Comparison of ENCODE assay signal across 10 cellular contexts in genomic region chr12:114692558-114693531, GRCh38. TPM values are rescaled to one million over a fixed set of nuclear protein-coding genes. Genes with fewer than 3 reads are reported as not detected.
DNase-seq lines count a peak whose midpoint lies in the region; ATAC-seq and TF ChIP-seq lines count a peak whose summit lies in the region.
"Had no signal": no experiment of that assay in that cellular context is flagged by ENCODE, and none has a peak within 500 bp of the region (broad histone marks: within the 10 kb centered on the region; RNA-seq: fewer than 3 reads in every experiment).

No MANE protein-coding gene starts in this region.

- TF ChIP-seq POLR2A in IMR-90 (IDR thresholded peaks at IDR 0.05; ENCODE audit: low read depth, low read length) (no peak), lower leg skin (IDR thresholded peaks at IDR 0.05) (no peak), suprapubic skin (IDR thresholded peaks at IDR 0.05) (no peak)

- intact Hi-C loops in IMR-90 (cut with micrococcal nuclease) = no loop called here
- intact Hi-C loops in lower leg skin (cut with DNase I; ENCODE audit: low total_unique reads) = no loop called here
- intact Hi-C loops in posterior vena cava (cut with DNase I) = no loop called here

- ATAC-seq in IMR-90 (ENCODE audit: low read depth) (peak; percentile 64), GM21737 (IDR thresholded peaks at IDR 0.05; ENCODE audit: unreplicated experiment) (no peak)

- no peaks in the 10 kb centered on the region for H3K9me3 ChIP-seq in IMR-90 (ENCODE audit: control insufficient read depth, insufficient read depth, low read length)
- no peaks in the 10 kb centered on the region for H3K9me3 ChIP-seq in duodenal mucosa (ENCODE audit: control insufficient read depth in 1 of 2, low read length in 2 of 2)
- no peaks in the 10 kb centered on the region for H3K9me3 ChIP-seq in suprapubic skin
- H3K9me3 ChIP-seq: MG63, SJSA1 had no signal

- peak overlapping the region; percentile 83 for H3K27ac ChIP-seq in IMR-90 (ENCODE audit: insufficient read depth, low read length)
- H3K27ac ChIP-seq in duodenal mucosa (ENCODE audit: low read depth, low read length) = no peak overlapping the region
- H3K27ac ChIP-seq in suprapubic skin = peak overlapping the region; percentile 84
- H3K27ac ChIP-seq: SJSA1 had no signal

- peak overlapping the region; percentile 93 for H2AFZ ChIP-seq in IMR-90 (replicated peaks; ENCODE audit: low read length, poor library complexity)

- H2BK5ac ChIP-seq in IMR-90 (ENCODE audit: low read depth, low read length, poor library complexity, severe bottlenecking) = peak overlapping the region; percentile 49

- no peak for TF ChIP-seq EP300 in suprapubic skin (IDR thresholded peaks at IDR 0.05)

- H2BK20ac ChIP-seq in IMR-90 (ENCODE audit: low read depth, low read length) = peak overlapping the region; percentile 92

- DNase-seq in IMR-90 (no peak), lower leg skin (ENCODE audit: low spot score in 2 of 2) (no peak), suprapubic skin (ENCODE audit: low spot score in 2 of 2) (no peak), NCI-H82 treated with DMSO at 0.1 percent for 48 hours (lab: John Stamatoyannopoulos, UW; ENCODE audit: unreplicated experiment) (no peak), posterior vena cava (ENCODE audit: low spot score) (no peak), GM10248 (ENCODE audit: extremely low spot score) (no peak)
- DNase-seq: MG63 had no signal

- peak overlapping the region; percentile 69 to 87 for H4K8ac ChIP-seq in IMR-90 (ENCODE audit: low read depth in 2 of 2, low read length in 2 of 2)

- H3K14ac ChIP-seq in IMR-90 (replicated peaks; ENCODE audit: low read depth, low read length) = peak overlapping the region; percentile 97

- H4K91ac ChIP-seq in IMR-90 (ENCODE audit: insufficient read depth, low read depth, low read length) = peak overlapping the region; percentile 96

- peak overlapping the region; percentile 96 for H3K4me2 ChIP-seq in IMR-90 (ENCODE audit: low read depth, low read length)

- peaks cover 4% of the 10 kb centered on the region for H3K9me1 ChIP-seq in IMR-90 (ENCODE audit: insufficient read depth, low read length)

- TF ChIP-seq CTCF in IMR-90 (conservative IDR thresholded peaks at IDR 0.05; ENCODE audit: low read depth, low read length) (peak; percentile 23; the same call in 1 of the 2 replicates), lower leg skin (IDR thresholded peaks at IDR 0.05) (no peak), suprapubic skin (IDR thresholded peaks at IDR 0.05) (no peak), GM10248 (IDR thresholded peaks at IDR 0.05; ENCODE audit: control extremely low read depth, extremely low read depth, low read depth, missing control alignments) (no peak)

- BruUV-seq in IMR-90 (replicated peaks; lab: Mats Ljungman, UMichigan) = no TSS peak

- peak overlapping the region; percentile 96; the same call in 2 of the 3 replicates for H2BK15ac ChIP-seq in IMR-90 (ENCODE audit: low read depth, low read length)

- H3K27me3 ChIP-seq in IMR-90 (ENCODE audit: control insufficient read depth, insufficient read depth, low read length) = no peaks in the 10 kb centered on the region
- peaks cover 68 to 97% of the 10 kb centered on the region in 2 donors for H3K27me3 ChIP-seq in duodenal mucosa (ENCODE audit: control insufficient read depth in 1 of 2, insufficient read depth in 2 of 2, low read length in 2 of 2)
- H3K27me3 ChIP-seq in suprapubic skin = peaks cover 62% of the 10 kb centered on the region
- H3K27me3 ChIP-seq: MG63, SJSA1 had no signal

- in situ Hi-C loops in IMR-90 (cut with MboI; ENCODE audit: low sequenced_read_pairs) = no loop called here

- H4K5ac ChIP-seq in IMR-90 (ENCODE audit: low read depth, low read length) = peak overlapping the region; percentile 72

- H3K4me3 ChIP-seq in IMR-90 (ENCODE audit: insufficient read depth, low read depth, low read length) (peak overlapping the region; percentile 76), duodenal mucosa (ENCODE audit: low read depth in 1 of 2, low read length in 2 of 2) (peak overlapping the region; percentile 69 to 70), lower leg skin (ENCODE audit: low read depth, poor library complexity, severe bottlenecking) (peak overlapping the region; percentile 35), suprapubic skin (peak overlapping the region; percentile 55)
- H3K4me3 ChIP-seq: MG63, SJSA1 had no signal

- H3K9ac ChIP-seq in IMR-90 (ENCODE audit: low read depth, low read length) = peak overlapping the region; percentile 85
- peak overlapping the region in 1 of 2 donors; percentile 17 for H3K9ac ChIP-seq in duodenal mucosa (ENCODE audit: low read depth in 1 of 2, low read length in 2 of 2)

- H3K79me1 ChIP-seq in IMR-90 (ENCODE audit: low read depth in 1 of 2, low read length in 2 of 2) = peaks cover 13 to 42% of the 10 kb centered on the region in 2 experiments; a peak in 3 of 4 replicates

- H3K18ac ChIP-seq in IMR-90 (ENCODE audit: low read depth, low read length) = peak overlapping the region; percentile 85

- dilution Hi-C loops in IMR-90 (cut with HindIII; ENCODE audit: low sequenced_read_pairs, unreplicated experiment) = no loop called here

- no peaks in the 10 kb centered on the region for H4K20me1 ChIP-seq in IMR-90 (ENCODE audit: insufficient read depth, low read length)

- TF ChIP-seq RAD21 in IMR-90 (IDR thresholded peaks at IDR 0.05; ENCODE audit: low read length) = no peak

- CTCF ChIA-PET in IMR-90 (lab: Yijun Ruan, JAX) (no interaction called here), GM10248 (lab: Yijun Ruan, JAX) (no interaction called here)

- H2AK5ac ChIP-seq in IMR-90 (ENCODE audit: low read depth, low read length) = peak overlapping the region; percentile 62

- H3K36me3 ChIP-seq in IMR-90 (ENCODE audit: control insufficient read depth, insufficient read depth, low read length) (no peaks in the 10 kb centered on the region), duodenal mucosa (ENCODE audit: control insufficient read depth in 1 of 2, insufficient read depth in 2 of 2, low read length in 2 of 2) (no peaks in the 10 kb centered on the region), suprapubic skin (no peaks in the 10 kb centered on the region)
- H3K36me3 ChIP-seq: MG63, SJSA1 had no signal

- POLR2A ChIA-PET in IMR-90 (lab: Charles Lee; ENCODE audit: unreplicated experiment) (interaction anchor here (0.6 kb wide), 3 partner anchors 72 to 241 kb away, joined by 4 to 13 read pairs (median 6); no protein-coding TSS in a partner anchor), GM10248 (lab: Yijun Ruan, JAX) (no interaction called here)

- peak overlapping the region; percentile 92 for H2AK9ac ChIP-seq in IMR-90 (replicated peaks; ENCODE audit: low read depth, low read length, poor library complexity)

- H2BK120ac ChIP-seq in IMR-90 (ENCODE audit: low read depth, low read length) = peak overlapping the region; percentile 93

- H3K4ac ChIP-seq in IMR-90 (ENCODE audit: low read depth, low read length) = peak overlapping the region; percentile 97

- H3K23ac ChIP-seq in IMR-90 (ENCODE audit: low read depth, low read length) = peak overlapping the region; percentile 98

- H3K4me1 ChIP-seq in IMR-90 (ENCODE audit: control insufficient read depth, insufficient read depth, low read length) (peaks cover 19% of the 10 kb centered on the region), duodenal mucosa (ENCODE audit: control insufficient read depth in 1 of 2, insufficient read depth in 2 of 2, low read length in 2 of 2) (peaks cover 13 to 15% of the 10 kb centered on the region in 2 donors), suprapubic skin (peaks cover 37% of the 10 kb centered on the region)

- peak overlapping the region; percentile 92 for H3K56ac ChIP-seq in IMR-90 (ENCODE audit: extremely low read depth, insufficient read depth, low read length)

- no CpG with 5 or more reads among the region's 36 CpGs for WGBS in IMR-90 (ENCODE audit: extremely low coverage in 2 of 2, insufficient read length in 1 of 2), 2 experiments
- 7 to 9% methylated on average over 36 of the region's 36 CpGs for WGBS in lower leg skin, 2 donors
- 7% methylated on average over 33 of the region's 36 CpGs for WGBS in suprapubic skin

TF ChIP-seq in IMR-90, 13 proteins besides CTCF, POLR2A, EP300 and RAD21:
- TF ChIP-seq MAZ (IDR thresholded peaks at IDR 0.05; ENCODE audit: borderline replicate concordance, low read depth, low read length) (peak; percentile 49), FOS (IDR thresholded peaks at IDR 0.05; ENCODE audit: low read depth, low read length) (no peak), BHLHE40 (IDR thresholded peaks at IDR 0.05; ENCODE audit: low read depth, low read length) (no peak), RCOR1 (IDR thresholded peaks at IDR 0.05; ENCODE audit: insufficient replicate concordance, low read length) (no peak), NFE2L2 (IDR thresholded peaks at IDR 0.05; ENCODE audit: low read depth, low read length) (no peak)

RNA-seq across cellular contexts. Expression of gene TBX3, which starts 8.9 kb away (rescaled TPM):
- total RNA-seq in IMR-90 (2012; rRNA removed) = 15.8 and 18.6 TPM in 2 replicates
- 40.5 and 44.9 TPM in 2 replicates for polyA plus RNA-seq in IMR-90 (2012; rRNA removed)
- polyA plus RNA-seq in IMR-90 (2012; cell fraction: cytosol; rRNA removed) = 13.1 and 30.1 TPM in 2 replicates
- 165 and 239 TPM in 2 replicates for polyA plus RNA-seq in IMR-90 (2012; cell fraction: nucleus; rRNA removed; ENCODE audit: low replicate concordance)
- 10 to 100 TPM; 15.2 to 48.1 (median 35.4) TPM for total RNA-seq in lower leg skin
- total RNA-seq in suprapubic skin = 10 to 100 TPM; 23.4 to 35.6 (median 28.7) TPM
- total RNA-seq in posterior vena cava = 1 to 10 TPM; 3.5 to 6.3 TPM
